ENCODE assay signal across 1 cellular context in the genomic region with DNA sequence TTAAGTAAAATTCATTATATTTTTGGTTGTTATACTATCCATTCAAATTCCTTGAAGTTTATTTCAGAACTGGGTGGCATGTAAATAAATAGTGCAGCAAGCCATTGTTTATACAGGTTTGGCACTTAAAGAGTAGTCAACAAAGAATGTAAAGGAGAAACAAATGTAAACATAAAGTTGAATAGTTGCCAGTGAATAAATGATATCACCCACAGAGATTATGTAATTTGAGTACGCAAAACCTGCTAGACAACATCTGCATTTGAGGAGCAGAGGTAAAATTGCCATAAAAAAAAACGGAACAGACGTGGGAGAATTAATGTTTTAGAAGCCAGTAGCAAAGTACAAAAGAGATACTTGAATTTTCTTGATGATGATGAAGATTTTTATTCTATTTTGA.
TF ChIP-seq lines count a peak whose summit lies in the region.

No MANE protein-coding gene starts in this region.

TF ChIP-seq in GM23338, 12 proteins besides CTCF, POLR2A, EP300 and RAD21 (continued from another document):
- TF ChIP-seq, protein P1, sequence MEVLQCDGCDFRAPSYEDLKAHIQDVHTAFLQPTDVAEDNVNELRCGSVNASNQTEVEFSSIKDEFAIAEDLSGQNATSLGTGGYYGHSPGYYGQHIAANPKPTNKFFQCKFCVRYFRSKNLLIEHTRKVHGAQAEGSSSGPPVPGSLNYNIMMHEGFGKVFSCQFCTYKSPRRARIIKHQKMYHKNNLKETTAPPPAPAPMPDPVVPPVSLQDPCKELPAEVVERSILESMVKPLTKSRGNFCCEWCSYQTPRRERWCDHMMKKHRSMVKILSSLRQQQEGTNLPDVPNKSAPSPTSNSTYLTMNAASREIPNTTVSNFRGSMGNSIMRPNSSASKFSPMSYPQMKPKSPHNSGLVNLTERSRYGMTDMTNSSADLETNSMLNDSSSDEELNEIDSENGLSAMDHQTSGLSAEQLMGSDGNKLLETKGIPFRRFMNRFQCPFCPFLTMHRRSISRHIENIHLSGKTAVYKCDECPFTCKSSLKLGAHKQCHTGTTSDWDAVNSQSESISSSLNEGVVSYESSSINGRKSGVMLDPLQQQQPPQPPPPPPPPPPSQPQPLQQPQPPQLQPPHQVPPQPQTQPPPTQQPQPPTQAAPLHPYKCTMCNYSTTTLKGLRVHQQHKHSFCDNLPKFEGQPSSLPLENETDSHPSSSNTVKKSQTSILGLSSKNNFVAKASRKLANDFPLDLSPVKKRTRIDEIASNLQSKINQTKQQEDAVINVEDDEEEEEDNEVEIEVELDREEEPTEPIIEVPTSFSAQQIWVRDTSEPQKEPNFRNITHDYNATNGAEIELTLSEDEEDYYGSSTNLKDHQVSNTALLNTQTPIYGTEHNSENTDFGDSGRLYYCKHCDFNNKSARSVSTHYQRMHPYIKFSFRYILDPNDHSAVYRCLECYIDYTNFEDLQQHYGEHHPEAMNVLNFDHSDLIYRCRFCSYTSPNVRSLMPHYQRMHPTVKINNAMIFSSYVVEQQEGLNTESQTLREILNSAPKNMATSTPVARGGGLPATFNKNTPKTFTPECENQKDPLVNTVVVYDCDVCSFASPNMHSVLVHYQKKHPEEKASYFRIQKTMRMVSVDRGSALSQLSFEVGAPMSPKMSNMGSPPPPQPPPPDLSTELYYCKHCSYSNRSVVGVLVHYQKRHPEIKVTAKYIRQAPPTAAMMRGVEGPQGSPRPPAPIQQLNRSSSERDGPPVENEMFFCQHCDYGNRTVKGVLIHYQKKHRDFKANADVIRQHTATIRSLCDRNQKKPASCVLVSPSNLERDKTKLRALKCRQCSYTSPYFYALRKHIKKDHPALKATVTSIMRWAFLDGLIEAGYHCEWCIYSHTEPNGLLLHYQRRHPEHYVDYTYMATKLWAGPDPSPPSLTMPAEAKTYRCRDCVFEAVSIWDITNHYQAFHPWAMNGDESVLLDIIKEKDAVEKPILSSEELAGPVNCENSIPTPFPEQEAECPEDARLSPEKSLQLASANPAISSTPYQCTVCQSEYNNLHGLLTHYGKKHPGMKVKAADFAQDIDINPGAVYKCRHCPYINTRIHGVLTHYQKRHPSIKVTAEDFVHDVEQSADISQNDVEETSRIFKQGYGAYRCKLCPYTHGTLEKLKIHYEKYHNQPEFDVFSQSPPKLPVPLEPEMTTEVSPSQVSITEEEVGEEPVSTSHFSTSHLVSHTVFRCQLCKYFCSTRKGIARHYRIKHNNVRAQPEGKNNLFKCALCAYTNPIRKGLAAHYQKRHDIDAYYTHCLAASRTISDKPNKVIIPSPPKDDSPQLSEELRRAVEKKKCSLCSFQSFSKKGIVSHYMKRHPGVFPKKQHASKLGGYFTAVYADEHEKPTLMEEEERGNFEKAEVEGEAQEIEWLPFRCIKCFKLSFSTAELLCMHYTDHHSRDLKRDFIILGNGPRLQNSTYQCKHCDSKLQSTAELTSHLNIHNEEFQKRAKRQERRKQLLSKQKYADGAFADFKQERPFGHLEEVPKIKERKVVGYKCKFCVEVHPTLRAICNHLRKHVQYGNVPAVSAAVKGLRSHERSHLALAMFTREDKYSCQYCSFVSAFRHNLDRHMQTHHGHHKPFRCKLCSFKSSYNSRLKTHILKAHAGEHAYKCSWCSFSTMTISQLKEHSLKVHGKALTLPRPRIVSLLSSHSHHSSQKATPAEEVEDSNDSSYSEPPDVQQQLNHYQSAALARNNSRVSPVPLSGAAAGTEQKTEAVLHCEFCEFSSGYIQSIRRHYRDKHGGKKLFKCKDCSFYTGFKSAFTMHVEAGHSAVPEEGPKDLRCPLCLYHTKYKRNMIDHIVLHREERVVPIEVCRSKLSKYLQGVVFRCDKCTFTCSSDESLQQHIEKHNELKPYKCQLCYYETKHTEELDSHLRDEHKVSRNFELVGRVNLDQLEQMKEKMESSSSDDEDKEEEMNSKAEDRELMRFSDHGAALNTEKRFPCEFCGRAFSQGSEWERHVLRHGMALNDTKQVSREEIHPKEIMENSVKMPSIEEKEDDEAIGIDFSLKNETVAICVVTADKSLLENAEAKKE (CRISPR knock-in tag; IDR thresholded peaks at IDR 0.05) = no peak
- no peak for TF ChIP-seq JUNB (IDR thresholded peaks at IDR 0.05; ENCODE audit: unreplicated experiment)
- TF ChIP-seq CREB1 (CRISPR knock-in tag; IDR thresholded peaks at IDR 0.05; ENCODE audit: low read depth) = no peak
- TF ChIP-seq ZNF114 (CRISPR knock-in tag; IDR thresholded peaks at IDR 0.05) = no peak
